8 cellular contexts compared by ENCODE assay signal in genomic region chr17:16666553-16666906, GRCh38. TPM values are rescaled to one million over a fixed set of nuclear protein-coding genes. Genes with fewer than 3 reads are reported as not detected.
DNase-seq lines count a peak whose midpoint lies in the region; ATAC-seq and TF ChIP-seq lines count a peak whose summit lies in the region.
"Not testable (repeated sequence)": the region's sequence is repeated elsewhere in the genome, so short reads cannot be mapped to it uniquely, and the experiment has no call there.
"Had no signal": no experiment of that assay in that cellular context is flagged by ENCODE, and none has a peak within 500 bp of the region (broad histone marks: within the 10 kb centered on the region; RNA-seq: fewer than 3 reads in every experiment).

No MANE protein-coding gene starts in this region.

- H3F3A ChIP-seq in GM23338 (replicated peaks; ENCODE audit: low read depth): not testable (repeated sequence)

- not testable (repeated sequence) for H3K9me2 ChIP-seq in GM23338 (ENCODE audit: insufficient read depth)

- DNase-seq in GM23338 (ENCODE audit: low spot score): peak; percentile 11
- not testable (repeated sequence) for DNase-seq in adipocyte (ENCODE audit: low read depth); coronary artery (ENCODE audit: low spot score); heart right ventricle; kidney epithelial cell (ENCODE audit: low read depth); psoas muscle; stomach

- ATAC-seq in GM23338 (peak; percentile 66), psoas muscle (peak in 1 of 4 donors; percentile 25)
- ATAC-seq in heart right ventricle: not testable (repeated sequence)

- peak overlapping the region; percentile 60 for H3K4me3 Mint-ChIP-seq in GM23338

- H3K27ac ChIP-seq in GM23338 (ENCODE audit: low read depth); coronary artery; heart right ventricle; psoas muscle: not testable (repeated sequence)
- H3K27ac ChIP-seq in stomach: peak overlapping the region in 1 of 5 donors; percentile 29

- H3K4me1 ChIP-seq in GM23338 (ENCODE audit: insufficient read depth); adipocyte (ENCODE audit: control insufficient read depth, insufficient read depth, low read length); heart right ventricle; psoas muscle: not testable (repeated sequence)
- H3K4me1 ChIP-seq in stomach: peaks cover 7 to 11% (median 9%) of the 10 kb centered on the region in 4 donors

- H3K9me3 Mint-ChIP-seq in GM23338: not testable (repeated sequence)

- H3K4me1 Mint-ChIP-seq in GM23338: not testable (repeated sequence)

- H3K27ac Mint-ChIP-seq in GM23338: not testable (repeated sequence)

- H3K27me3 ChIP-seq in GM23338 (ENCODE audit: insufficient read depth): peaks cover 41% of the 10 kb centered on the region
- H3K27me3 ChIP-seq in adipocyte (replicated peaks; ENCODE audit: control insufficient read depth, insufficient read depth, low read length); kidney epithelial cell (ENCODE audit: control insufficient read depth, insufficient read depth, low read length): not testable (repeated sequence)
- peaks cover 0 to 69% (median 57%) of the 10 kb centered on the region in 7 donors for H3K27me3 ChIP-seq in heart right ventricle
- peaks cover 0 to 41% (median 8%) of the 10 kb centered on the region in 3 donors for H3K27me3 ChIP-seq in psoas muscle (ENCODE audit: insufficient read depth in 3 of 3, low read length in 2 of 3)
- peaks cover 0 to 78% (median 36%) of the 10 kb centered on the region in 3 donors for H3K27me3 ChIP-seq in stomach

- intact Hi-C loops in heart right ventricle (cut with DNase I); psoas muscle (cut with DNase I); stomach (cut with DNase I; ENCODE audit: low total_unique reads): not testable (repeated sequence)

- not testable (repeated sequence) for H3K9ac ChIP-seq in adipocyte (ENCODE audit: low read length)

- peaks cover 20% of the 10 kb centered on the region for H3K27me3 Mint-ChIP-seq in GM23338 (ENCODE audit: insufficient read depth, low read depth, poor library complexity)

- not testable (repeated sequence) for TF ChIP-seq EP300 in stomach (IDR thresholded peaks at IDR 0.05)

- TF ChIP-seq POLR2A in stomach (IDR thresholded peaks at IDR 0.05): not testable (repeated sequence)

- 42 to 45% methylated on average over 22 to 24 of the region's 24 CpGs for WGBS in heart right ventricle, 2 donors
- 33 to 44% (median 39%) methylated on average over 21 to 24 of the region's 24 CpGs for WGBS in psoas muscle, 3 donors
- WGBS in stomach, 5 donors: 36 to 56% (median 45%) methylated on average over 19 to 24 of the region's 24 CpGs

- not testable (repeated sequence) for H3K36me3 Mint-ChIP-seq in GM23338 (ENCODE audit: low read depth)

- not testable (repeated sequence) for H3K9me3 ChIP-seq in adipocyte (ENCODE audit: control insufficient read depth, low read length); heart right ventricle; psoas muscle; stomach

- H4K20me1 ChIP-seq in GM23338 (replicated peaks; ENCODE audit: insufficient read depth): not testable (repeated sequence)

- H2AFZ ChIP-seq in GM23338: peak overlapping the region; percentile 56; the same call in 1 of the 2 replicates

- H3K4me3 ChIP-seq in GM23338: peak overlapping the region; percentile 58
- H3K4me3 ChIP-seq in adipocyte (ENCODE audit: low read length): peak overlapping the region; percentile 12
- H3K4me3 ChIP-seq in coronary artery: peak overlapping the region; percentile 68
- H3K4me3 ChIP-seq in heart right ventricle: peak overlapping the region; percentile 6 to 50 (median 42)
- peak overlapping the region; percentile 19 for H3K4me3 ChIP-seq in kidney epithelial cell (ENCODE audit: low read depth, low read length)
- peak overlapping the region; percentile 59 for H3K4me3 ChIP-seq in psoas muscle
- H3K4me3 ChIP-seq in stomach: peak overlapping the region; percentile 36 to 45 (median 40)

- H3K4me2 ChIP-seq in GM23338: peak overlapping the region; percentile 74

- not testable (repeated sequence) for H3K79me2 ChIP-seq in GM23338 (replicated peaks; ENCODE audit: insufficient read depth)

- peak in 1 of 2 experiments; percentile 20; a peak in 1 of 4 replicates for TF ChIP-seq CTCF in GM23338 (conservative IDR thresholded peaks at IDR 0.05; ENCODE audit: low read depth in 2 of 2)
- TF ChIP-seq CTCF in coronary artery (IDR thresholded peaks at IDR 0.05); heart right ventricle (IDR thresholded peaks at IDR 0.05); kidney epithelial cell (IDR thresholded peaks at IDR 0.05; ENCODE audit: insufficient read depth, low read length, poor library complexity, severe bottlenecking); psoas muscle (IDR thresholded peaks at IDR 0.05); stomach (IDR thresholded peaks at IDR 0.05): not testable (repeated sequence)

- H3K36me3 ChIP-seq in GM23338 (ENCODE audit: insufficient read depth); adipocyte (ENCODE audit: control insufficient read depth, insufficient read depth, low read length, severe bottlenecking); heart right ventricle; kidney epithelial cell (ENCODE audit: control insufficient read depth, insufficient read depth, low read length); psoas muscle (ENCODE audit: insufficient read depth in 1 of 2, low read depth in 1 of 2); stomach: not testable (repeated sequence)

RNA-seq across cellular contexts. Expression of gene ZNF624, which starts 12.9 kb away (rescaled TPM):
- 1.7 and 3.9 TPM in 2 replicates for total RNA-seq in GM23338 (2014; rRNA removed; shearing (Covaris generic))
- 0.94 and 2.7 TPM in 2 replicates for polyA plus RNA-seq in GM23338 (2016; fragmentation: Nextera tagmentation; extraction: Ambion mirVana)
- total RNA-seq in heart right ventricle: 1 to 10 TPM; 1.4 to 2.9 (median 2.1) TPM
- under 1 TPM; 0.39 to 0.66 TPM for polyA plus RNA-seq in heart right ventricle
- 8.7 and 11.0 TPM in 2 replicates for total RNA-seq in kidney epithelial cell
- total RNA-seq in psoas muscle: 1 to 10 TPM in 2 of 4 donors, under 1 TPM in 2; 0.62 to 2.5 (median 1.0) TPM
- under 1 TPM; 0.15 to 0.96 (median 0.53) TPM for polyA plus RNA-seq in psoas muscle
- total RNA-seq in stomach: 10 to 100 TPM in 1 of 5 donors, 1 to 10 TPM in 2, not detected in 2; 1.8 to 10.4 (median 6.4) TPM
- 1 to 10 TPM in 1 of 3 donors, under 1 TPM in 2; 0.44 to 1.5 (median 0.48) TPM for polyA plus RNA-seq in stomach

RNA-seq across cellular contexts. Expression of gene CCDC144A, which starts 23.5 kb away (rescaled TPM):
- total RNA-seq in GM23338 (2014; rRNA removed; shearing (Covaris generic)): 3.2 and 4.2 TPM in 2 replicates
- 5.5 and 13.9 TPM in 2 replicates for polyA plus RNA-seq in GM23338 (2016; fragmentation: Nextera tagmentation; extraction: Ambion mirVana)
- 1 to 10 TPM in 6 of 10 donors, under 1 TPM in 4; 0.25 to 3.4 (median 1.4) TPM for total RNA-seq in heart right ventricle
- 1 to 10 TPM in 1 of 2 donors, under 1 TPM in 1; 0.32 to 2.2 TPM for polyA plus RNA-seq in heart right ventricle
- total RNA-seq in kidney epithelial cell: under 0.01 and 0.29 TPM in 2 replicates
- 1 to 10 TPM in 2 of 4 donors, under 1 TPM in 2; 0.05 to 1.5 (median 0.76) TPM for total RNA-seq in psoas muscle
- polyA plus RNA-seq in psoas muscle: under 1 TPM; 0.14 to 0.29 (median 0.20) TPM
- 10 to 100 TPM in 2 of 5 donors, 1 to 10 TPM in 3; 1.2 to 70.1 (median 4.0) TPM for total RNA-seq in stomach
- under 1 TPM in 1 of 3 donors, not detected in 2; 0.23 TPM for polyA plus RNA-seq in stomach
- polyA plus RNA-seq: IgD-negative memory B cell had no signal

Comparison
In these comparisons a context has a peak if more than half of its experiments do, and no peak if none do; other contexts are left out.
1. H3K4me3 ChIP-seq: peak in every context shown above with its lines; median percentile 68 in coronary artery; 59 in psoas muscle; 58 in GM23338; 42 in heart right ventricle; 40 in stomach; 19 in kidney epithelial cell; 12 in adipocyte.